Comparison of ENCODE assay signal across 1 cellular context in the genomic region with DNA sequence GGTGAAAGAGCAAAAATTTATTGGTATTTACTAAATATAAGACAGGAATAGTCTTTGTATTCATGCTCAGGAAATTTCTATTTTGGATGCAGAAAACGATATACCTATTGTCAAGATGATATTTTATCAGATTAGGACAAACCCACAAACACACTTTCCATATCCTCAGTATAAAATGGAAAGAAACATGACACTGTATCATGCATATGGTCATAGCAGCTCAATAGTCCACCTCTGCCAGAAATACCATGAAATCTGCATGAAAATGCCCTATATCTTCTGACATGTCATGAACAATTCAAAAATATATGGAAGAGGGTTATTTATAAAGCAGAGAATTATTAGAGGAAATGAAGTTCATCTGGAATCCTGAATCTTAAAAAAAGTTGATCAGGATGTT.
TF ChIP-seq lines count a peak whose summit lies in the region.

No MANE protein-coding gene starts in this region.

TF ChIP-seq in endothelial cell of umbilical vein, 7 proteins besides CTCF, POLR2A, EP300 and RAD21:
- TF ChIP-seq, protein P1, sequence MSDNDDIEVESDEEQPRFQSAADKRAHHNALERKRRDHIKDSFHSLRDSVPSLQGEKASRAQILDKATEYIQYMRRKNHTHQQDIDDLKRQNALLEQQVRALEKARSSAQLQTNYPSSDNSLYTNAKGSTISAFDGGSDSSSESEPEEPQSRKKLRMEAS (IDR thresholded peaks at IDR 0.05; ENCODE audit: insufficient read depth, insufficient read length): no peak
- TF ChIP-seq POLR2AphosphoS5 (IDR thresholded peaks at IDR 0.05; ENCODE audit: insufficient read depth, low read depth, low read length): no peak
- no peak for TF ChIP-seq GATA2 (IDR thresholded peaks at IDR 0.05; ENCODE audit: insufficient read depth, insufficient read length, low read depth, low read length)
- no peak for TF ChIP-seq JUN (IDR thresholded peaks at IDR 0.05; ENCODE audit: borderline replicate concordance, insufficient read depth, insufficient read length, low read depth)
- no peak for TF ChIP-seq FOS (IDR thresholded peaks at IDR 0.05; ENCODE audit: borderline replicate concordance, insufficient read depth, low read length)
- TF ChIP-seq EZH2 (IDR thresholded peaks at IDR 0.05; ENCODE audit: borderline replicate concordance, low read depth, low read length, severe bottlenecking): no peak
- no peak for TF ChIP-seq MYC (IDR thresholded peaks at IDR 0.05; ENCODE audit: low read depth, low read length)
